Comparison of ENCODE assay signal across 14 cellular contexts in genomic region chr5:143600396-143601075, GRCh38.
DNase-seq lines count a peak whose midpoint lies in the region; ATAC-seq and TF ChIP-seq lines count a peak whose summit lies in the region.
"Had no signal": no experiment of that assay in that cellular context is flagged by ENCODE, and none has a peak within 500 bp of the region (broad histone marks: within the 10 kb centered on the region; RNA-seq: fewer than 3 reads in every experiment).

No MANE protein-coding gene starts in this region.

- ATAC-seq in psoas muscle (peak; percentile 46 to 69 (median 62)), HG03442 (IDR thresholded peaks at IDR 0.05; ENCODE audit: unreplicated experiment) (no peak)
- ATAC-seq: activated CD8-positive, alpha-beta memory T cell treated with anti-CD3 and anti-CD28 coated beads, Interleukin-2, amount 10 ng/mL, durations not matched to agents 7 days and 5 days; naive thymus-derived CD8-positive, alpha-beta T cell had no signal

- peaks cover 10% of the 10 kb centered on the region for H3K4me1 Mint-ChIP-seq in chondrocyte (ENCODE audit: low read depth)

- no peaks in the 10 kb centered on the region for H3K9me3 ChIP-seq in psoas muscle
- H3K9me3 ChIP-seq: SK-N-SH had no signal

- no peak overlapping the region for H3K27ac ChIP-seq in psoas muscle

- intact Hi-C loops in psoas muscle (cut with DNase I), result no loop called here

- H3K36me3 Mint-ChIP-seq in chondrocyte (ENCODE audit: low read depth), result no peaks in the 10 kb centered on the region

- H3K27ac Mint-ChIP-seq in chondrocyte (ENCODE audit: unreplicated experiment), result no peak overlapping the region
- H3K27ac Mint-ChIP-seq: activated CD8-positive, alpha-beta memory T cell treated with anti-CD3 and anti-CD28 coated beads, Interleukin-2, amount 10 ng/mL, durations not matched to agents 7 days and 5 days; naive thymus-derived CD8-positive, alpha-beta T cell had no signal

- H3K36me3 ChIP-seq in psoas muscle (ENCODE audit: insufficient read depth in 1 of 2, low read depth in 1 of 2), result no peaks in the 10 kb centered on the region

- H3K27me3 Mint-ChIP-seq in chondrocyte (ENCODE audit: low read depth), result no peaks in the 10 kb centered on the region
- H3K27me3 Mint-ChIP-seq: activated CD8-positive, alpha-beta memory T cell treated with anti-CD3 and anti-CD28 coated beads, Interleukin-2, amount 10 ng/mL, durations not matched to agents 7 days and 5 days had no signal

- DNase-seq in HCEC 1CT (peak; percentile 29), NOMO-1 treated with DMSO at 0.1 percent for 48 hours (lab: John Stamatoyannopoulos, UW; ENCODE audit: unreplicated experiment) (peak; percentile 76), epithelial cell of esophagus (ENCODE audit: low read depth) (peak; percentile 25), psoas muscle (no peak), cortex of kidney (lab: John Stamatoyannopoulos, UW) (no peak), chondrocyte (ENCODE audit: low spot score) (no peak)
- DNase-seq: activated CD8-positive, alpha-beta memory T cell treated with anti-CD3 and anti-CD28 coated beads, Interleukin-2, amount 10 ng/mL, durations not matched to agents 7 days and 5 days; activated naive CD4-positive, alpha-beta T cell; caudate nucleus; hypothalamus; naive thymus-derived CD8-positive, alpha-beta T cell; SK-N-SH; stimulated activated naive CD4-positive, alpha-beta T cell had no signal

- TF ChIP-seq CTCF in epithelial cell of esophagus (IDR thresholded peaks at IDR 0.05; ENCODE audit: insufficient read depth, low read depth, low read length, missing control alignments) (no peak), psoas muscle (IDR thresholded peaks at IDR 0.05) (no peak), chondrocyte (IDR thresholded peaks at IDR 0.05) (no peak)

- H3K4me3 ChIP-seq in epithelial cell of esophagus (ENCODE audit: low read length) (no peak overlapping the region), psoas muscle (no peak overlapping the region)

- peaks cover 20% of the 10 kb centered on the region for H3K4me1 ChIP-seq in psoas muscle

- H3K27me3 ChIP-seq in psoas muscle (ENCODE audit: insufficient read depth in 3 of 3, low read length in 2 of 3), result no peaks in the 10 kb centered on the region

- H3K9me3 Mint-ChIP-seq in chondrocyte (ENCODE audit: low read depth), result no peaks in the 10 kb centered on the region

- WGBS in psoas muscle, 3 donors, result 65 to 74% (median 73%) methylated on average over 6 of the region's 6 CpGs

- no peak overlapping the region for H3K4me3 Mint-ChIP-seq in chondrocyte (ENCODE audit: unreplicated experiment)
- H3K4me3 Mint-ChIP-seq: activated CD8-positive, alpha-beta memory T cell treated with anti-CD3 and anti-CD28 coated beads, Interleukin-2, amount 10 ng/mL, durations not matched to agents 7 days and 5 days; naive thymus-derived CD8-positive, alpha-beta T cell had no signal

Comparison
In these comparisons a context has a peak if more than half of its experiments do, and no peak if none do; other contexts are left out.
1. DNase-seq: peak in HCEC 1CT (single experiment), NOMO-1 treated with DMSO at 0.1 percent for 48 hours (single experiment) and epithelial cell of esophagus (single experiment); none in psoas muscle (0 of 2), cortex of kidney (single experiment) and chondrocyte (single experiment).